Comparison of ENCODE assay signal across 17 cellular contexts in genomic region chr1:88695781-88696180, GRCh38. TPM values are rescaled to one million over a fixed set of nuclear protein-coding genes. Genes with fewer than 3 reads are reported as not detected.
DNase-seq lines count a peak whose midpoint lies in the region; ATAC-seq and TF ChIP-seq lines count a peak whose summit lies in the region.
"Had no signal": no experiment of that assay in that cellular context is flagged by ENCODE, and none has a peak within 500 bp of the region (broad histone marks: within the 10 kb centered on the region; RNA-seq: fewer than 3 reads in every experiment).

No MANE protein-coding gene starts in this region.

- peaks cover 97% of the 10 kb centered on the region for H3K79me2 ChIP-seq in PC-9 (ENCODE audit: low read depth)

- BruUV-seq in Calu3 (replicated peaks; lab: Mats Ljungman, UMichigan), result no TSS peak
- no TSS peak for BruUV-seq in IMR-90 (replicated peaks; lab: Mats Ljungman, UMichigan)
- no TSS peak for BruUV-seq in PC-9 (replicated peaks; lab: Mats Ljungman, UMichigan)

- H3K27ac ChIP-seq in IMR-90 (ENCODE audit: insufficient read depth, low read length), result no peak overlapping the region
- H3K27ac ChIP-seq in PC-9, result no peak overlapping the region
- H3K27ac ChIP-seq: BLaER1, GM23248 had no signal

- H3K56ac ChIP-seq in IMR-90 (ENCODE audit: extremely low read depth, insufficient read depth, low read length), result 0 out of 2 replicates have a peak overlapping the region, but pooled peaks have one; percentile 44

- no peak overlapping the region; the same call in 1 of the 2 replicates for H4K91ac ChIP-seq in IMR-90 (ENCODE audit: insufficient read depth, low read depth, low read length)

- no peak overlapping the region for H3K9ac ChIP-seq in IMR-90 (ENCODE audit: low read depth, low read length)
- H3K9ac ChIP-seq: BLaER1, GM23248 had no signal

- no peak for TF ChIP-seq RAD21 in IMR-90 (IDR thresholded peaks at IDR 0.05; ENCODE audit: low read length)

- H3K27me3 ChIP-seq in IMR-90 (ENCODE audit: control insufficient read depth, insufficient read depth, low read length), result no peaks in the 10 kb centered on the region
- no peaks in the 10 kb centered on the region for H3K27me3 ChIP-seq in PC-9 (ENCODE audit: insufficient read depth, low read depth)
- H3K27me3 ChIP-seq: BLaER1 had no signal

- H3K4me2 ChIP-seq in IMR-90 (ENCODE audit: low read depth, low read length), result peak overlapping the region; percentile 92; the same call in 1 of the 2 replicates
- no peak overlapping the region for H3K4me2 ChIP-seq in PC-9
- H3K4me2 ChIP-seq: BLaER1 had no signal

- TF ChIP-seq POLR2A in IMR-90 (IDR thresholded peaks at IDR 0.05; ENCODE audit: low read depth, low read length), result no peak

- H2AK9ac ChIP-seq in IMR-90 (replicated peaks; ENCODE audit: low read depth, low read length, poor library complexity), result no peak overlapping the region

- H3K36me3 Mint-ChIP-seq in Calu3 (ENCODE audit: insufficient read depth, unreplicated experiment) (no peaks in the 10 kb centered on the region), nephron progenitor cell (ENCODE audit: low read depth) (peaks cover 72% of the 10 kb centered on the region)

- TF ChIP-seq CTCF in Calu3 (IDR thresholded peaks at IDR 0.05; ENCODE audit: unreplicated experiment), result no peak
- no peak for TF ChIP-seq CTCF in IMR-90 (conservative IDR thresholded peaks at IDR 0.05; ENCODE audit: low read depth, low read length)
- TF ChIP-seq CTCF in astrocyte of the spinal cord (IDR thresholded peaks at IDR 0.05; ENCODE audit: low read depth, low read length), result no peak
- no peak for TF ChIP-seq CTCF in nephron progenitor cell (IDR thresholded peaks at IDR 0.05)
- no peak for TF ChIP-seq CTCF in PC-9 (conservative IDR thresholded peaks at IDR 0.05)

- DNase-seq in Calu3, result no peak
- DNase-seq in IMR-90, result peak; percentile 33
- peak; percentile 39 for DNase-seq in astrocyte of the spinal cord (ENCODE audit: low read depth, low spot score)
- DNase-seq in nephron progenitor cell, result no peak
- no peak for DNase-seq in PC-9
- DNase-seq in head of caudate nucleus, result no peak
- DNase-seq: COR-L47, DMS53, GM23248, NCI-H1092 treated with DMSO at 0.1 percent for 48 hours, NCI-H187, NCI-H2171 treated with DMSO at 0.1 percent for 48 hours, NCI-H774, SHP77 had no signal

- H3K18ac ChIP-seq in IMR-90 (ENCODE audit: low read depth, low read length), result no peak overlapping the region; the same call in 1 of the 2 replicates

- WGBS in IMR-90 (ENCODE audit: extremely low coverage in 2 of 2, insufficient read length in 1 of 2), 2 experiments, result no CpG with 5 or more reads among the region's 3 CpGs

- peaks cover 12% of the 10 kb centered on the region for H3F3A ChIP-seq in PC-9 (ENCODE audit: insufficient read depth, low read depth)

- H3K27me3 Mint-ChIP-seq in Calu3 (ENCODE audit: unreplicated experiment) (no peaks in the 10 kb centered on the region), nephron progenitor cell (ENCODE audit: low read depth, poor library complexity) (no peaks in the 10 kb centered on the region)

- CTCF ChIA-PET in Calu3 (lab: Charles Lee), result interaction anchor here (1.1 kb wide), 1 partner anchor 9 kb away, joined by 3 read pairs; no protein-coding TSS in a partner anchor
- CTCF ChIA-PET in IMR-90 (lab: Yijun Ruan, JAX), result interaction anchor here (2.1 kb wide), 1 partner anchor 11 kb away, joined by 10 read pairs; the partner anchor contains the start of gene PKN2
- CTCF ChIA-PET in PC-9 (lab: Charles Lee), result interaction anchor here (0.6 kb wide), 1 partner anchor 49 kb away, joined by 3 read pairs; no protein-coding TSS in a partner anchor

- H3K27ac Mint-ChIP-seq in Calu3 (ENCODE audit: unreplicated experiment) (peak overlapping the region; percentile 50), nephron progenitor cell (peak overlapping the region; percentile 82)

- H3K4ac ChIP-seq in IMR-90 (ENCODE audit: low read depth, low read length), result no peak overlapping the region; the same call in 1 of the 2 replicates

- in situ Hi-C loops in IMR-90 (cut with MboI; ENCODE audit: low sequenced_read_pairs) (no loop called here), astrocyte of the spinal cord (cut with HindIII; ENCODE audit: low sequenced_read_pairs) (no loop called here)

- dilution Hi-C loops in IMR-90 (cut with HindIII; ENCODE audit: low sequenced_read_pairs, unreplicated experiment), result no loop called here

- no peak overlapping the region for H3K23ac ChIP-seq in IMR-90 (ENCODE audit: low read depth, low read length)

- peak overlapping the region; percentile 57; the same call in 1 of the 2 replicates for H4K5ac ChIP-seq in IMR-90 (ENCODE audit: low read depth, low read length)

- H3K14ac ChIP-seq in IMR-90 (replicated peaks; ENCODE audit: low read depth, low read length), result no peak overlapping the region; the same call in 1 of the 2 replicates

- no peak overlapping the region for H2AK5ac ChIP-seq in IMR-90 (ENCODE audit: low read depth, low read length)

- H3K9me1 ChIP-seq in IMR-90 (ENCODE audit: insufficient read depth, low read length), result peaks cover 3% of the 10 kb centered on the region

- peak overlapping the region; percentile 87 for H2BK5ac ChIP-seq in IMR-90 (ENCODE audit: low read depth, low read length, poor library complexity, severe bottlenecking)

- no peaks in the 10 kb centered on the region for H3K9me3 Mint-ChIP-seq in Calu3 (ENCODE audit: low read depth, unreplicated experiment)
- peaks cover 4% of the 10 kb centered on the region for H3K9me3 Mint-ChIP-seq in nephron progenitor cell

- no peak overlapping the region for H2BK20ac ChIP-seq in IMR-90 (ENCODE audit: low read depth, low read length)

- H4K8ac ChIP-seq in IMR-90 (ENCODE audit: low read depth in 2 of 2, low read length in 2 of 2), result peak overlapping the region in 1 of 2 experiments; percentile 46; a peak in 1 of 4 replicates

- H2BK120ac ChIP-seq in IMR-90 (ENCODE audit: low read depth, low read length), result peak overlapping the region; percentile 67; the same call in 1 of the 2 replicates

- peaks cover 8% of the 10 kb centered on the region; the same call in 1 of the 2 replicates for H3K4me1 ChIP-seq in IMR-90 (ENCODE audit: control insufficient read depth, insufficient read depth, low read length)
- peaks cover 21% of the 10 kb centered on the region for H3K4me1 ChIP-seq in PC-9 (replicated peaks; ENCODE audit: insufficient read depth)

- peaks cover 61% of the 10 kb centered on the region for H3K4me1 Mint-ChIP-seq in Calu3 (ENCODE audit: low read depth, unreplicated experiment)
- H3K4me1 Mint-ChIP-seq in nephron progenitor cell, result peaks cover 19% of the 10 kb centered on the region

- H3K4me3 Mint-ChIP-seq in Calu3 (ENCODE audit: low read depth, unreplicated experiment) (no peak overlapping the region), nephron progenitor cell (no peak overlapping the region)

- H3K36me3 ChIP-seq in IMR-90 (ENCODE audit: control insufficient read depth, insufficient read depth, low read length) (peaks cover 2% of the 10 kb centered on the region), PC-9 (ENCODE audit: low read depth) (peaks cover 33% of the 10 kb centered on the region)

- H3K9me3 ChIP-seq in IMR-90 (ENCODE audit: control insufficient read depth, insufficient read depth, low read length), result no peaks in the 10 kb centered on the region
- H3K9me3 ChIP-seq in PC-9 (ENCODE audit: insufficient read depth, low read depth), result no peaks in the 10 kb centered on the region

- H3K4me3 ChIP-seq in IMR-90 (ENCODE audit: insufficient read depth, low read depth, low read length), result peak overlapping the region; percentile 13; the same call in 1 of the 2 replicates
- H3K4me3 ChIP-seq in astrocyte of the spinal cord (ENCODE audit: low read depth, low read length), result no peak overlapping the region
- no peak overlapping the region for H3K4me3 ChIP-seq in PC-9
- H3K4me3 ChIP-seq: BLaER1, GM12878, GM23248 had no signal

- POLR2A ChIA-PET in IMR-90 (lab: Charles Lee; ENCODE audit: unreplicated experiment), result interaction anchor here (0.9 kb wide), 1 partner anchor 11 kb away, joined by 3 read pairs; no protein-coding TSS in a partner anchor
- POLR2A ChIA-PET in PC-9 (lab: Charles Lee; ENCODE audit: unreplicated experiment), result no interaction called here

- peaks cover 24 to 61% of the 10 kb centered on the region in 2 experiments for H3K79me1 ChIP-seq in IMR-90 (ENCODE audit: low read depth in 1 of 2, low read length in 2 of 2)

- intact Hi-C loops in Calu3 (cut with micrococcal nuclease; ENCODE audit: unreplicated experiment) (no loop called here), IMR-90 (cut with micrococcal nuclease) (loop anchor here (2.0 to 5.0 kb wide), 2 partner anchors 35 to 1573 kb away; no protein-coding TSS in a partner anchor), PC-9 (cut with micrococcal nuclease; ENCODE audit: unreplicated experiment) (no loop called here), head of caudate nucleus (cut with DNase I) (no loop called here)

- H4K20me1 ChIP-seq in IMR-90 (ENCODE audit: insufficient read depth, low read length) (peaks cover 3% of the 10 kb centered on the region; the same call in 1 of the 2 replicates), PC-9 (ENCODE audit: insufficient read depth) (peaks cover 27% of the 10 kb centered on the region)

- no peak overlapping the region for H2AFZ ChIP-seq in IMR-90 (replicated peaks; ENCODE audit: low read length, poor library complexity)
- no peak overlapping the region for H2AFZ ChIP-seq in PC-9
- H2AFZ ChIP-seq: GM23248 had no signal

- no peaks in the 10 kb centered on the region for H3K9me2 ChIP-seq in PC-9 (ENCODE audit: insufficient read depth)

- H2BK15ac ChIP-seq in IMR-90 (ENCODE audit: low read depth, low read length), result no peak overlapping the region

- ATAC-seq in IMR-90 (ENCODE audit: low read depth) (peak; percentile 28; the same call in 1 of the 2 replicates), GM18517 (IDR thresholded peaks at IDR 0.05; ENCODE audit: unreplicated experiment) (no peak)
- ATAC-seq: GM12878 had no signal

TF ChIP-seq in IMR-90, 13 proteins besides CTCF, POLR2A, EP300 and RAD21 (continues in another document):
- TF ChIP-seq ELK1 (IDR thresholded peaks at IDR 0.05; ENCODE audit: borderline replicate concordance, low read depth, low read length) (no peak), RFX5 (IDR thresholded peaks at IDR 0.05; ENCODE audit: low read depth, low read length) (no peak), SMC3 (IDR thresholded peaks at IDR 0.05; ENCODE audit: low read depth, low read length) (no peak)

RNA-seq across cellular contexts. Expression of gene PKN2, which starts 11.7 kb away (rescaled TPM):
- total RNA-seq in Calu3 (2022) (75.6 and 82.8 TPM in 2 replicates), IMR-90 (2012; rRNA removed) (22.2 and 40.8 TPM in 2 replicates), PC-9 (2021) (79.3 and 81.8 TPM in 2 replicates)
- polyA plus RNA-seq in IMR-90 (2012; rRNA removed), result 9.9 and 12.7 TPM in 2 replicates
- polyA plus RNA-seq in IMR-90 (2012; cell fraction: cytosol; rRNA removed), result 1.1 and 1.4 TPM in 2 replicates
- 2.8 and 30.9 TPM in 2 replicates for polyA plus RNA-seq in IMR-90 (2012; cell fraction: nucleus; rRNA removed; ENCODE audit: low replicate concordance)

Comparison
In these comparisons a context has a peak if more than half of its experiments do, and no peak if none do; other contexts are left out.
1. DNase-seq: peak in IMR-90 (single experiment) and astrocyte of the spinal cord (single experiment); none in Calu3 (single experiment), nephron progenitor cell (single experiment), PC-9 (0 of 2) and head of caudate nucleus (0 of 42).